ENCODE assay signal across 1 cellular context in the genomic region with DNA sequence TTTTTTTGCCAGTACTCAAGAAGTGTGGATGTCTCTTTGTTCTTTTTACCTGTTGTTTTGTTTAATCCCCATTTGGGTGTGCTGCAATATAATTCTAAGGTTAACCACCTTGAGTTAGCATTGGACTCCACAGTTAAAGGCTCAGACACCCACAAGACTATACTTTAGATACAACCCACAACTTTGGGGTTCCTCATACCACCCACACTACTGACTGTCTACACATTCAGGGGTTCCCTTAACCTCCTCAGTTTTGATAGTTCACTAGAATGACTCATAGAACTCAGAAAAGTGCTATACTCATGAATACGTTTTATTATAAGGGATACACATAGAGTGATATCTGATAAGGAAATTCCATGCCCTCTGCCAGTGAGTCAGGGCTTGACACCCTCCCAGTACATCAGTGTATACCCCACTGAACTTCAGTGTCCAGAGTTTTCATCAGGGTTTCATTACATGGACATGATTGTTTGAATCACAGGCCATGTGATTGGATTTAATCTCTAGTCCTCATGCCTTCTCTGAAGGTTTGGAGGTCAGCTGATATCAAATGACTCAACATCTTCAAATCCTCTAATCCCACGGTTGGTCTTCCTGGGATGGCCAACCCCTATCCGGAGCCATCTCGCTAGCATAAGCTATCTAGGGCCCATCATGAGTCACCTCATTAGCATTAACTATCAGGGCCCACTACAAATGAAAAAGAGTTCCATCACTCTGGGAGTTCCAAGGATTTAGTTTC.
TF ChIP-seq lines count a peak whose summit lies in the region.

No MANE protein-coding gene starts in this region.

TF ChIP-seq in GM12878, 131 proteins besides CTCF, POLR2A, EP300 and RAD21 (continued from another document):
- TF ChIP-seq, protein P1, sequence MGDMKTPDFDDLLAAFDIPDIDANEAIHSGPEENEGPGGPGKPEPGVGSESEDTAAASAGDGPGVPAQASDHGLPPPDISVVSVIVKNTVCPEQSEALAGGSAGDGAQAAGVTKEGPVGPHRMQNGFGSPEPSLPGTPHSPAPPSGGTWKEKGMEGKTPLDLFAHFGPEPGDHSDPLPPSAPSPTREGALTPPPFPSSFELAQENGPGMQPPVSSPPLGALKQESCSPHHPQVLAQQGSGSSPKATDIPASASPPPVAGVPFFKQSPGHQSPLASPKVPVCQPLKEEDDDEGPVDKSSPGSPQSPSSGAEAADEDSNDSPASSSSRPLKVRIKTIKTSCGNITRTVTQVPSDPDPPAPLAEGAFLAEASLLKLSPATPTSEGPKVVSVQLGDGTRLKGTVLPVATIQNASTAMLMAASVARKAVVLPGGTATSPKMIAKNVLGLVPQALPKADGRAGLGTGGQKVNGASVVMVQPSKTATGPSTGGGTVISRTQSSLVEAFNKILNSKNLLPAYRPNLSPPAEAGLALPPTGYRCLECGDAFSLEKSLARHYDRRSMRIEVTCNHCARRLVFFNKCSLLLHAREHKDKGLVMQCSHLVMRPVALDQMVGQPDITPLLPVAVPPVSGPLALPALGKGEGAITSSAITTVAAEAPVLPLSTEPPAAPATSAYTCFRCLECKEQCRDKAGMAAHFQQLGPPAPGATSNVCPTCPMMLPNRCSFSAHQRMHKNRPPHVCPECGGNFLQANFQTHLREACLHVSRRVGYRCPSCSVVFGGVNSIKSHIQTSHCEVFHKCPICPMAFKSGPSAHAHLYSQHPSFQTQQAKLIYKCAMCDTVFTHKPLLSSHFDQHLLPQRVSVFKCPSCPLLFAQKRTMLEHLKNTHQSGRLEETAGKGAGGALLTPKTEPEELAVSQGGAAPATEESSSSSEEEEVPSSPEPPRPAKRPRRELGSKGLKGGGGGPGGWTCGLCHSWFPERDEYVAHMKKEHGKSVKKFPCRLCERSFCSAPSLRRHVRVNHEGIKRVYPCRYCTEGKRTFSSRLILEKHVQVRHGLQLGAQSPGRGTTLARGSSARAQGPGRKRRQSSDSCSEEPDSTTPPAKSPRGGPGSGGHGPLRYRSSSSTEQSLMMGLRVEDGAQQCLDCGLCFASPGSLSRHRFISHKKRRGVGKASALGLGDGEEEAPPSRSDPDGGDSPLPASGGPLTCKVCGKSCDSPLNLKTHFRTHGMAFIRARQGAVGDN (IDR thresholded peaks at IDR 0.05) = no peak
- TF ChIP-seq SMC3 (IDR thresholded peaks at IDR 0.05; ENCODE audit: borderline replicate concordance, low read length) (no peak), CHD2 (IDR thresholded peaks at IDR 0.05; ENCODE audit: borderline replicate concordance, low read depth, low read length) (no peak), DPF2 (IDR thresholded peaks at IDR 0.05) (no peak), FOXM1 (IDR thresholded peaks at IDR 0.05; ENCODE audit: low read depth, low read length) (no peak), CHD1 (IDR thresholded peaks at IDR 0.05; ENCODE audit: low read depth, low read length) (no peak), STAT1 (conservative IDR thresholded peaks at IDR 0.05) (no peak)
- TF ChIP-seq, protein P2, sequence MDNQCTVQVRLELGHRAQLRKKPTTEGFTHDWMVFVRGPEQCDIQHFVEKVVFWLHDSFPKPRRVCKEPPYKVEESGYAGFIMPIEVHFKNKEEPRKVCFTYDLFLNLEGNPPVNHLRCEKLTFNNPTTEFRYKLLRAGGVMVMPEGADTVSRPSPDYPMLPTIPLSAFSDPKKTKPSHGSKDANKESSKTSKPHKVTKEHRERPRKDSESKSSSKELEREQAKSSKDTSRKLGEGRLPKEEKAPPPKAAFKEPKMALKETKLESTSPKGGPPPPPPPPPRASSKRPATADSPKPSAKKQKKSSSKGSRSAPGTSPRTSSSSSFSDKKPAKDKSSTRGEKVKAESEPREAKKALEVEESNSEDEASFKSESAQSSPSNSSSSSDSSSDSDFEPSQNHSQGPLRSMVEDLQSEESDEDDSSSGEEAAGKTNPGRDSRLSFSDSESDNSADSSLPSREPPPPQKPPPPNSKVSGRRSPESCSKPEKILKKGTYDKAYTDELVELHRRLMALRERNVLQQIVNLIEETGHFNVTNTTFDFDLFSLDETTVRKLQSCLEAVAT (IDR thresholded peaks at IDR 0.05) = no peak
